19 cellular contexts compared by ENCODE assay signal in genomic region chr20:47612670-47613069, GRCh38.
A peak's percentile ranks its signal among the peaks of the same experiment; 100 is the strongest.
DNase-seq lines count a peak whose midpoint lies in the region; ATAC-seq lines count a peak whose summit lies in the region.
"Had no signal": no experiment of that assay in that cellular context is flagged by ENCODE, and none has a peak within 500 bp of the region (broad histone marks: within the 10 kb centered on the region; RNA-seq: fewer than 3 reads in every experiment).

No MANE protein-coding gene starts in this region.

- peaks cover 30% of the 10 kb centered on the region for H3K36me3 Mint-ChIP-seq in activated CD8-positive, alpha-beta memory T cell treated with anti-CD3 and anti-CD28 coated beads, Interleukin-2, amount 10 ng/mL, durations not matched to agents 7 days and 5 days
- H3K36me3 Mint-ChIP-seq in IgD-negative memory B cell: no peaks in the 10 kb centered on the region
- H3K36me3 Mint-ChIP-seq in activated T-helper 1 cell treated with anti-CD3 and anti-CD28 coated beads, Interleukin-12 subunit alpha, Interleukin-12 subunit beta, Interleukin-2, Interleukin-4 antibody, amounts not matched to agents 30 ng/mL and 10 ng/mL and 1 ng/mL, durations not matched to agents 14 hours and 24 hours and 36 hours (ENCODE audit: low read depth): peaks cover 36% of the 10 kb centered on the region
- H3K36me3 Mint-ChIP-seq in naive thymus-derived CD8-positive, alpha-beta T cell: peaks cover 0 to 17% (median 0%) of the 10 kb centered on the region in 3 donors

- ATAC-seq in activated CD8-positive, alpha-beta memory T cell treated with anti-CD3 and anti-CD28 coated beads, Interleukin-2, amount 10 ng/mL, durations not matched to agents 7 days and 5 days: no peak
- no peak for ATAC-seq in naive thymus-derived CD8-positive, alpha-beta T cell
- no peak for ATAC-seq in HG03280 (IDR thresholded peaks at IDR 0.05; ENCODE audit: unreplicated experiment)
- ATAC-seq: HCT116, PC-3, SK-N-SH treated with all-trans-retinoic acid at 6 μM for 48 hours had no signal

- POLR2A ChIA-PET in naive thymus-derived CD8-positive, alpha-beta T cell (lab: Charles Lee): no interaction called here

- no peak overlapping the region for H3K4me3 Mint-ChIP-seq in activated CD8-positive, alpha-beta memory T cell treated with anti-CD3 and anti-CD28 coated beads, Interleukin-2, amount 10 ng/mL, durations not matched to agents 7 days and 5 days
- H3K4me3 Mint-ChIP-seq in IgD-negative memory B cell: no peak overlapping the region
- H3K4me3 Mint-ChIP-seq in activated T-helper 1 cell treated with anti-CD3 and anti-CD28 coated beads, Interleukin-12 subunit alpha, Interleukin-12 subunit beta, Interleukin-2, Interleukin-4 antibody, amounts not matched to agents 30 ng/mL and 10 ng/mL and 1 ng/mL, durations not matched to agents 14 hours and 24 hours and 36 hours: peak overlapping the region; percentile 28
- H3K4me3 Mint-ChIP-seq in naive thymus-derived CD8-positive, alpha-beta T cell: no peak overlapping the region
- H3K4me3 Mint-ChIP-seq: neural crest cell had no signal

- intact Hi-C loops in activated T-helper 1 cell treated with anti-CD3 and anti-CD28 coated beads, Interleukin-12 subunit alpha, Interleukin-12 subunit beta, Interleukin-2, Interleukin-4 antibody, amounts not matched to agents 30 ng/mL and 10 ng/mL and 1 ng/mL, durations not matched to agents 14 hours and 24 hours and 36 hours (cut with micrococcal nuclease): loop anchor here (5.0 to 10.0 kb wide), 2 partner anchors 35 to 618 kb away; no protein-coding TSS in a partner anchor

- DNase-seq in activated CD8-positive, alpha-beta memory T cell treated with anti-CD3 and anti-CD28 coated beads, Interleukin-2, amount 10 ng/mL, durations not matched to agents 7 days and 5 days: no peak
- DNase-seq in activated CD8-positive, alpha-beta memory T cell treated with anti-CD3 and anti-CD28 coated beads, Interleukin-2, amount 50 U/mL, for 48 hours: no peak
- no peak for DNase-seq in activated T-helper 1 cell treated with anti-CD3 and anti-CD28 coated beads, Interleukin-12 subunit alpha, Interleukin-12 subunit beta, Interleukin-2, Interleukin-4 antibody, amounts not matched to agents 30 ng/mL and 10 ng/mL and 1 ng/mL, durations not matched to agents 14 hours and 24 hours and 36 hours (ENCODE audit: low spot score)
- DNase-seq in naive thymus-derived CD8-positive, alpha-beta T cell: no peak
- no peak for DNase-seq in NCI-H2227 treated with DMSO at 0.1 percent for 48 hours (lab: John Stamatoyannopoulos, UW)
- no peak for DNase-seq in AG08396 (ENCODE audit: low spot score)
- DNase-seq: heart right ventricle, islet precursor cell, mesenchymal stem cell, NCI-H187, NCI-H524 treated with DMSO at 0.1 percent for 48 hours, PC-3, retina, substantia nigra had no signal

- peaks cover 64% of the 10 kb centered on the region for H3K4me1 Mint-ChIP-seq in activated CD8-positive, alpha-beta memory T cell treated with anti-CD3 and anti-CD28 coated beads, Interleukin-2, amount 10 ng/mL, durations not matched to agents 7 days and 5 days
- H3K4me1 Mint-ChIP-seq in IgD-negative memory B cell: peaks cover 43 to 56% (median 45%) of the 10 kb centered on the region in 3 donors
- H3K4me1 Mint-ChIP-seq in activated T-helper 1 cell treated with anti-CD3 and anti-CD28 coated beads, Interleukin-12 subunit alpha, Interleukin-12 subunit beta, Interleukin-2, Interleukin-4 antibody, amounts not matched to agents 30 ng/mL and 10 ng/mL and 1 ng/mL, durations not matched to agents 14 hours and 24 hours and 36 hours (ENCODE audit: low read depth): peaks cover 75% of the 10 kb centered on the region
- H3K4me1 Mint-ChIP-seq in naive thymus-derived CD8-positive, alpha-beta T cell: peaks cover 19 to 63% (median 50%) of the 10 kb centered on the region in 4 donors
- H3K4me1 Mint-ChIP-seq: neural crest cell had no signal

- H3K27ac Mint-ChIP-seq in activated CD8-positive, alpha-beta memory T cell treated with anti-CD3 and anti-CD28 coated beads, Interleukin-2, amount 10 ng/mL, durations not matched to agents 7 days and 5 days: peak overlapping the region; percentile 59
- H3K27ac Mint-ChIP-seq in IgD-negative memory B cell: peak overlapping the region; percentile 71 to 91 (median 81)
- H3K27ac Mint-ChIP-seq in activated T-helper 1 cell treated with anti-CD3 and anti-CD28 coated beads, Interleukin-12 subunit alpha, Interleukin-12 subunit beta, Interleukin-2, Interleukin-4 antibody, amounts not matched to agents 30 ng/mL and 10 ng/mL and 1 ng/mL, durations not matched to agents 14 hours and 24 hours and 36 hours: peak overlapping the region; percentile 83
- peak overlapping the region in 8 of 10 donors; percentile 15 to 87 (median 72) for H3K27ac Mint-ChIP-seq in naive thymus-derived CD8-positive, alpha-beta T cell

- CTCF ChIA-PET in activated CD8-positive, alpha-beta memory T cell treated with anti-CD3 and anti-CD28 coated beads, Interleukin-2, amount 10 ng/mL, durations not matched to agents 7 days and 5 days (lab: Charles Lee): interaction anchor here (0.7 to 5.2 kb wide), 3 partner anchors 7 to 99 kb away, joined by 3 to 37 read pairs (median 4); no protein-coding TSS in a partner anchor

- H3K9me3 Mint-ChIP-seq in activated CD8-positive, alpha-beta memory T cell treated with anti-CD3 and anti-CD28 coated beads, Interleukin-2, amount 10 ng/mL, durations not matched to agents 7 days and 5 days (ENCODE audit: low read depth): no peaks in the 10 kb centered on the region
- no peaks in the 10 kb centered on the region for H3K9me3 Mint-ChIP-seq in IgD-negative memory B cell
- H3K9me3 Mint-ChIP-seq in activated T-helper 1 cell treated with anti-CD3 and anti-CD28 coated beads, Interleukin-12 subunit alpha, Interleukin-12 subunit beta, Interleukin-2, Interleukin-4 antibody, amounts not matched to agents 30 ng/mL and 10 ng/mL and 1 ng/mL, durations not matched to agents 14 hours and 24 hours and 36 hours: no peaks in the 10 kb centered on the region
- peaks cover 0 to 2% (median 0%) of the 10 kb centered on the region in 9 donors for H3K9me3 Mint-ChIP-seq in naive thymus-derived CD8-positive, alpha-beta T cell
- H3K9me3 Mint-ChIP-seq: neural crest cell had no signal

- H3K27me3 Mint-ChIP-seq in activated CD8-positive, alpha-beta memory T cell treated with anti-CD3 and anti-CD28 coated beads, Interleukin-2, amount 10 ng/mL, durations not matched to agents 7 days and 5 days: no peaks in the 10 kb centered on the region
- H3K27me3 Mint-ChIP-seq in IgD-negative memory B cell: no peaks in the 10 kb centered on the region
- H3K27me3 Mint-ChIP-seq in activated T-helper 1 cell treated with anti-CD3 and anti-CD28 coated beads, Interleukin-12 subunit alpha, Interleukin-12 subunit beta, Interleukin-2, Interleukin-4 antibody, amounts not matched to agents 30 ng/mL and 10 ng/mL and 1 ng/mL, durations not matched to agents 14 hours and 24 hours and 36 hours (ENCODE audit: insufficient read depth): no peaks in the 10 kb centered on the region
- no peaks in the 10 kb centered on the region for H3K27me3 Mint-ChIP-seq in naive thymus-derived CD8-positive, alpha-beta T cell
